1 cellular context compared by ENCODE assay signal in the genomic region with DNA sequence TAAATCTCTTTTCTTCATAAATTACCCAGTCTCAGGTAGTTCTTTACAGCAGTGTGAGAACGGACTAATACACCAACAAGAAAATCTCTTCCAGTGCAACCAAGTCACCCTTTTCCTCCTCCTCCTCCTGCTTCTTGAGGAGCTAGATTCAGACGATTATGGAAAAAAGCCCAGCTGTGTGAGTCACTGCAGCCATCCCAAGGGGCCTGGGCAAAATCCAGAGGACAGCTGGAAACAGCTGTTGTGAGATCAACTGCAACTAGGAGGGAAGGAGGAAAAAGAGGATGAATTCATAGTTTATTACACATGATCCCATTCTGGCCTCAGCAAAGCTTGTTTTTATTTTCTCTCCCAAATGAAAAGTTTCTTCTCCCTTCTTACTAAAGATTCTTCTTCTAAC.
TF ChIP-seq lines count a peak whose summit lies in the region.

No MANE protein-coding gene starts in this region.

TF ChIP-seq in IMR-90, 13 proteins besides CTCF, POLR2A, EP300 and RAD21 (continued from another document):
- TF ChIP-seq CHD1 (IDR thresholded peaks at IDR 0.05; ENCODE audit: low read depth, low read length): no peak
- peak; percentile 48; the same call in 1 of the 2 replicates for TF ChIP-seq RFX5 (IDR thresholded peaks at IDR 0.05; ENCODE audit: low read depth, low read length)
- TF ChIP-seq MAFK (IDR thresholded peaks at IDR 0.05; ENCODE audit: low read depth, low read length): no peak
- TF ChIP-seq SMC3 (IDR thresholded peaks at IDR 0.05; ENCODE audit: low read depth, low read length): no peak
